In the genomic region with DNA sequence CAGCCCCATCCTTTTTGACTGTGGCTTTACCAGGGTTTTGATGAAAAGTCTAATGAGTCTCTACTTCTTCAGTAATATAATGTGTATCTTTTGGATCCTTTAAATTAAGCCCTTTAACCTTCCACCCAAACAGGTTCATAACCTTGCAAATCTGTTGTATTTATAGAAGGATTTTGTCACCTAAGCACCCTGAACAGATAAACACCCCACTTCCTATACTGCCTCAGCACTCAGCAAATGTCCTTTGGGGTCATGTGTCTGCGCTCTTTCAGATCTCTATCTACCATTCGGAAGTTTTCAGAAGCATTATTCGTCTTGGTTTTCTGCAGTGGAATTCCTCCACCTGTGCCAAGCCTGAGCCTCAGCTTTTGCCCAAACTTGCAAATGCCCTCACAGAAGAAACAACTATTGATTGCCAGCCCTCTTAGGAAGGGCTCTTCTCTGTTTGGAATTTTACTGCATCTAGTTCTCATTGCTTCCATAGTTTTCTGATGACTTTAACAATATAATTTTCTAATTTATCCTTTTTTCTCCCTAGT, we compare ENCODE assay signal across 27 cellular contexts.
DNase-seq lines count a peak whose midpoint lies in the region; ATAC-seq, FAIRE-seq and TF ChIP-seq lines count a peak whose summit lies in the region.
"Had no signal": no experiment of that assay in that cellular context is flagged by ENCODE, and none has a peak within 500 bp of the region (broad histone marks: within the 10 kb centered on the region; RNA-seq: fewer than 3 reads in every experiment).

No MANE protein-coding gene starts in this region.

- H3K79me2 ChIP-seq in GM23338 (replicated peaks; ENCODE audit: insufficient read depth) (no peaks in the 10 kb centered on the region), keratinocyte (ENCODE audit: control insufficient read depth, insufficient read depth, low read length) (no peaks in the 10 kb centered on the region)

- H3K4me1 ChIP-seq in GM23338 (ENCODE audit: insufficient read depth): no peaks in the 10 kb centered on the region
- peaks cover 8% of the 10 kb centered on the region for H3K4me1 ChIP-seq in IMR-90 (ENCODE audit: control insufficient read depth, insufficient read depth, low read length)
- peaks cover 5% of the 10 kb centered on the region for H3K4me1 ChIP-seq in keratinocyte (ENCODE audit: control insufficient read depth, extremely low read depth, insufficient read depth, low read length)
- no peaks in the 10 kb centered on the region for H3K4me1 ChIP-seq in mucosa of descending colon (ENCODE audit: low read depth)
- H3K4me1 ChIP-seq: BE2C had no signal

- H3K9me3 ChIP-seq in IMR-90 (ENCODE audit: control insufficient read depth, insufficient read depth, low read length) (peaks cover 9% of the 10 kb centered on the region; the same call in 1 of the 2 replicates), keratinocyte (ENCODE audit: control insufficient read depth, low read depth, low read length) (no peaks in the 10 kb centered on the region), mucosa of descending colon (no peaks in the 10 kb centered on the region)
- H3K9me3 ChIP-seq: A549, BE2C had no signal

- no peak for DNase-seq in GM23338 (ENCODE audit: low spot score)
- no peak for DNase-seq in IMR-90
- peak; percentile 8 for DNase-seq in epithelial cell of esophagus (ENCODE audit: low read depth)
- DNase-seq in keratinocyte (ENCODE audit: low read depth, low spot score): no peak
- no peak for DNase-seq in mucosa of descending colon
- DNase-seq in hippocampal formation (lab: John Stamatoyannopoulos, UW): no peak
- no peak for DNase-seq in GM12891 (ENCODE audit: insufficient read length, low spot score)
- DNase-seq: 8988T; ACHN; AML-193; BE2C; CD4-positive, alpha-beta T cell; CD8-positive, alpha-beta memory T cell; DMS 273 treated with DMSO at 0.1 percent for 48 hours; DMS79; EL; GDM1; H7; HCEC 1CT had no signal

- H3K56ac ChIP-seq in IMR-90 (ENCODE audit: extremely low read depth, insufficient read depth, low read length): no peak overlapping the region

- no peak overlapping the region for H3K14ac ChIP-seq in IMR-90 (replicated peaks; ENCODE audit: low read depth, low read length)

- TF ChIP-seq POLR2A in IMR-90 (IDR thresholded peaks at IDR 0.05; ENCODE audit: low read depth, low read length) (no peak), GM12891 (IDR thresholded peaks at IDR 0.05; ENCODE audit: low read depth, low read length) (no peak)

- peaks cover 3% of the 10 kb centered on the region for H3K36me3 Mint-ChIP-seq in GM23338 (ENCODE audit: low read depth)
- H3K36me3 Mint-ChIP-seq: CD14-positive monocyte; CD8-positive, alpha-beta memory T cell had no signal

- H2BK5ac ChIP-seq in IMR-90 (ENCODE audit: low read depth, low read length, poor library complexity, severe bottlenecking): no peak overlapping the region

- H3K9me2 ChIP-seq in GM23338 (ENCODE audit: insufficient read depth): no peaks in the 10 kb centered on the region

- peak overlapping the region; percentile 42; the same call in 1 of the 2 replicates for H2BK120ac ChIP-seq in IMR-90 (ENCODE audit: low read depth, low read length)

- no peak overlapping the region for H3K27ac Mint-ChIP-seq in GM23338
- H3K27ac Mint-ChIP-seq: CD14-positive monocyte; CD4-positive, alpha-beta T cell; CD8-positive, alpha-beta memory T cell had no signal

- peaks cover 10% of the 10 kb centered on the region for H3K9me3 Mint-ChIP-seq in GM23338

- no peaks in the 10 kb centered on the region for H3K79me1 ChIP-seq in IMR-90 (ENCODE audit: low read depth in 1 of 2, low read length in 2 of 2)

- no peaks in the 10 kb centered on the region for H3K36me3 ChIP-seq in GM23338 (ENCODE audit: insufficient read depth)
- H3K36me3 ChIP-seq in IMR-90 (ENCODE audit: control insufficient read depth, insufficient read depth, low read length): no peaks in the 10 kb centered on the region
- no peaks in the 10 kb centered on the region for H3K36me3 ChIP-seq in keratinocyte (ENCODE audit: control insufficient read depth in 2 of 2, extremely low read depth in 1 of 2, insufficient read depth in 2 of 2, low read length in 2 of 2)
- H3K36me3 ChIP-seq in mucosa of descending colon (ENCODE audit: low read depth): no peaks in the 10 kb centered on the region
- H3K36me3 ChIP-seq: BE2C; BLaER1 treated with 17β-estradiol and CSF1 and Interleukin-3, amounts not matched to agents 10 nM and 100 nM had no signal

- no peak overlapping the region for H4K8ac ChIP-seq in IMR-90 (ENCODE audit: low read depth in 2 of 2, low read length in 2 of 2)

- no peak overlapping the region for H2AK9ac ChIP-seq in IMR-90 (replicated peaks; ENCODE audit: low read depth, low read length, poor library complexity)

- H3K4me1 Mint-ChIP-seq in GM23338: no peaks in the 10 kb centered on the region
- H3K4me1 Mint-ChIP-seq: CD14-positive monocyte; CD8-positive, alpha-beta memory T cell had no signal

- TF ChIP-seq CTCF in GM23338 (conservative IDR thresholded peaks at IDR 0.05; ENCODE audit: low read depth in 2 of 2) (no peak), IMR-90 (conservative IDR thresholded peaks at IDR 0.05; ENCODE audit: low read depth, low read length) (no peak), epithelial cell of esophagus (IDR thresholded peaks at IDR 0.05; ENCODE audit: insufficient read depth, low read depth, low read length, missing control alignments) (no peak), keratinocyte (optimal IDR thresholded peaks at IDR 0.05 in 1 of 3, IDR thresholded peaks at IDR 0.05 in 1 of 3, conservative IDR thresholded peaks at IDR 0.05 in 1 of 3; ENCODE audit: extremely low read depth in 1 of 3, insufficient read depth in 2 of 3, low read length in 3 of 3) (no peak), mucosa of descending colon (IDR thresholded peaks at IDR 0.05) (no peak)

- POLR2A ChIA-PET in IMR-90 (lab: Charles Lee; ENCODE audit: unreplicated experiment): no interaction called here

- H3K9ac ChIP-seq in IMR-90 (ENCODE audit: low read depth, low read length) (no peak overlapping the region), keratinocyte (ENCODE audit: control insufficient read depth, extremely low read depth, insufficient read depth, low read length) (no peak overlapping the region)
- H3K9ac ChIP-seq: BLaER1 treated with 17β-estradiol and CSF1 and Interleukin-3, amounts not matched to agents 10 nM and 100 nM had no signal

- H2AFZ ChIP-seq in GM23338 (peak overlapping the region; percentile 2; the same call in 1 of the 2 replicates), IMR-90 (replicated peaks; ENCODE audit: low read length, poor library complexity) (no peak overlapping the region), keratinocyte (ENCODE audit: control insufficient read depth, low read length) (no peak overlapping the region)

- H3F3A ChIP-seq in GM23338 (replicated peaks; ENCODE audit: low read depth): no peaks in the 10 kb centered on the region

- in situ Hi-C loops in IMR-90 (cut with MboI; ENCODE audit: low sequenced_read_pairs): no loop called here

- intact Hi-C loops in IMR-90 (cut with micrococcal nuclease) (no loop called here), mucosa of descending colon (cut with DNase I, micrococcal nuclease) (no loop called here)

- H3K18ac ChIP-seq in IMR-90 (ENCODE audit: low read depth, low read length): no peak overlapping the region; the same call in 1 of the 2 replicates

- no peaks in the 10 kb centered on the region for H4K20me1 ChIP-seq in GM23338 (replicated peaks; ENCODE audit: insufficient read depth)
- no peaks in the 10 kb centered on the region for H4K20me1 ChIP-seq in IMR-90 (ENCODE audit: insufficient read depth, low read length)
- H4K20me1 ChIP-seq in keratinocyte (ENCODE audit: control insufficient read depth, extremely low read depth, insufficient read depth, low read length): no peaks in the 10 kb centered on the region
- H4K20me1 ChIP-seq: BLaER1 treated with 17β-estradiol and CSF1 and Interleukin-3, amounts not matched to agents 10 nM and 100 nM had no signal

- H3K23ac ChIP-seq in IMR-90 (ENCODE audit: low read depth, low read length): no peak overlapping the region

- H3K27me3 ChIP-seq in GM23338 (ENCODE audit: insufficient read depth): no peaks in the 10 kb centered on the region
- no peaks in the 10 kb centered on the region for H3K27me3 ChIP-seq in IMR-90 (ENCODE audit: control insufficient read depth, insufficient read depth, low read length)
- no peaks in the 10 kb centered on the region for H3K27me3 ChIP-seq in keratinocyte (ENCODE audit: control insufficient read depth, extremely low read depth, insufficient read depth, low read length)
- H3K27me3 ChIP-seq: BE2C; BLaER1 treated with 17β-estradiol and CSF1 and Interleukin-3, amounts not matched to agents 10 nM and 100 nM had no signal

- no peak overlapping the region for H3K4me3 Mint-ChIP-seq in GM23338
- H3K4me3 Mint-ChIP-seq: CD14-positive monocyte; CD4-positive, alpha-beta T cell; CD8-positive, alpha-beta memory T cell had no signal

- WGBS in IMR-90 (ENCODE audit: extremely low coverage in 2 of 2, insufficient read length in 1 of 2), 2 experiments: no CpG with 5 or more reads among the region's 3 CpGs

- peaks cover 7% of the 10 kb centered on the region for H3K27me3 Mint-ChIP-seq in GM23338 (ENCODE audit: insufficient read depth, low read depth, poor library complexity)
- H3K27me3 Mint-ChIP-seq: CD4-positive, alpha-beta T cell had no signal

- no peak overlapping the region for H2AK5ac ChIP-seq in IMR-90 (ENCODE audit: low read depth, low read length)

- peak; percentile 83 for FAIRE-seq in keratinocyte (lab: Jason Lieb, UNC)
- FAIRE-seq in GM12891 (lab: Jason Lieb, UNC): no peak
- FAIRE-seq: D721Med, GM12878, GM18507, H1 had no signal

- H2BK15ac ChIP-seq in IMR-90 (ENCODE audit: low read depth, low read length): no peak overlapping the region; the same call in 2 of the 3 replicates

- H3K9me1 ChIP-seq in IMR-90 (ENCODE audit: insufficient read depth, low read length): peaks cover 3% of the 10 kb centered on the region
- H3K9me1 ChIP-seq in keratinocyte (ENCODE audit: control insufficient read depth, extremely low read depth, insufficient read depth, low read length): no peaks in the 10 kb centered on the region

- H4K91ac ChIP-seq in IMR-90 (ENCODE audit: insufficient read depth, low read depth, low read length): no peak overlapping the region

- no TSS peak for BruUV-seq in IMR-90 (replicated peaks; lab: Mats Ljungman, UMichigan)

- dilution Hi-C loops in IMR-90 (cut with HindIII; ENCODE audit: low sequenced_read_pairs, unreplicated experiment) (no loop called here), keratinocyte (cut with MboI; ENCODE audit: extremely low pct_ligation_motif_present, low sequenced_read_pairs) (no loop called here)

- ATAC-seq in GM23338: no peak
- no peak for ATAC-seq in IMR-90 (ENCODE audit: low read depth)
- no peak for ATAC-seq in mucosa of descending colon
- ATAC-seq in HG03442 (IDR thresholded peaks at IDR 0.05; ENCODE audit: unreplicated experiment): no peak
- ATAC-seq: A549, GM12878 had no signal

- CTCF ChIA-PET in IMR-90 (lab: Yijun Ruan, JAX): no interaction called here

- H3K27ac ChIP-seq in GM23338 (ENCODE audit: low read depth) (no peak overlapping the region), IMR-90 (ENCODE audit: insufficient read depth, low read length) (no peak overlapping the region), keratinocyte (ENCODE audit: control insufficient read depth, insufficient read depth, low read length) (no peak overlapping the region)
- H3K27ac ChIP-seq: A549; BLaER1 treated with 17β-estradiol and CSF1 and Interleukin-3, amounts not matched to agents 10 nM and 100 nM had no signal

- H3K4me2 ChIP-seq in GM23338: no peak overlapping the region
- H3K4me2 ChIP-seq in IMR-90 (ENCODE audit: low read depth, low read length): no peak overlapping the region
- H3K4me2 ChIP-seq in keratinocyte (ENCODE audit: control insufficient read depth, extremely low read depth, insufficient read depth, low read depth, low read length): no peak overlapping the region
- H3K4me2 ChIP-seq: A549; BLaER1 treated with 17β-estradiol and CSF1 and Interleukin-3, amounts not matched to agents 10 nM and 100 nM had no signal

- 0 out of 2 replicates have a peak overlapping the region, but pooled peaks have one; percentile 9 for H2BK20ac ChIP-seq in IMR-90 (ENCODE audit: low read depth, low read length)

- 0 out of 2 replicates have a peak overlapping the region, but pooled peaks have one; percentile 44 for H4K5ac ChIP-seq in IMR-90 (ENCODE audit: low read depth, low read length)

- H3K4ac ChIP-seq in IMR-90 (ENCODE audit: low read depth, low read length): no peak overlapping the region

- TF ChIP-seq RAD21 in IMR-90 (IDR thresholded peaks at IDR 0.05; ENCODE audit: low read length): no peak

- no peak overlapping the region for H3K4me3 ChIP-seq in GM23338
- H3K4me3 ChIP-seq in IMR-90 (ENCODE audit: insufficient read depth, low read depth, low read length): no peak overlapping the region
- no peak overlapping the region for H3K4me3 ChIP-seq in epithelial cell of esophagus (ENCODE audit: low read length)
- H3K4me3 ChIP-seq in keratinocyte (ENCODE audit: control insufficient read depth in 2 of 3, extremely low read depth in 1 of 3, insufficient read depth in 2 of 3, low read depth in 1 of 3, low read length in 3 of 3): no peak overlapping the region
- H3K4me3 ChIP-seq in mucosa of descending colon: no peak overlapping the region
- H3K4me3 ChIP-seq: A549; BLaER1 treated with 17β-estradiol and CSF1 and Interleukin-3, amounts not matched to agents 10 nM and 100 nM; GM12878 had no signal
